In the genomic region with DNA sequence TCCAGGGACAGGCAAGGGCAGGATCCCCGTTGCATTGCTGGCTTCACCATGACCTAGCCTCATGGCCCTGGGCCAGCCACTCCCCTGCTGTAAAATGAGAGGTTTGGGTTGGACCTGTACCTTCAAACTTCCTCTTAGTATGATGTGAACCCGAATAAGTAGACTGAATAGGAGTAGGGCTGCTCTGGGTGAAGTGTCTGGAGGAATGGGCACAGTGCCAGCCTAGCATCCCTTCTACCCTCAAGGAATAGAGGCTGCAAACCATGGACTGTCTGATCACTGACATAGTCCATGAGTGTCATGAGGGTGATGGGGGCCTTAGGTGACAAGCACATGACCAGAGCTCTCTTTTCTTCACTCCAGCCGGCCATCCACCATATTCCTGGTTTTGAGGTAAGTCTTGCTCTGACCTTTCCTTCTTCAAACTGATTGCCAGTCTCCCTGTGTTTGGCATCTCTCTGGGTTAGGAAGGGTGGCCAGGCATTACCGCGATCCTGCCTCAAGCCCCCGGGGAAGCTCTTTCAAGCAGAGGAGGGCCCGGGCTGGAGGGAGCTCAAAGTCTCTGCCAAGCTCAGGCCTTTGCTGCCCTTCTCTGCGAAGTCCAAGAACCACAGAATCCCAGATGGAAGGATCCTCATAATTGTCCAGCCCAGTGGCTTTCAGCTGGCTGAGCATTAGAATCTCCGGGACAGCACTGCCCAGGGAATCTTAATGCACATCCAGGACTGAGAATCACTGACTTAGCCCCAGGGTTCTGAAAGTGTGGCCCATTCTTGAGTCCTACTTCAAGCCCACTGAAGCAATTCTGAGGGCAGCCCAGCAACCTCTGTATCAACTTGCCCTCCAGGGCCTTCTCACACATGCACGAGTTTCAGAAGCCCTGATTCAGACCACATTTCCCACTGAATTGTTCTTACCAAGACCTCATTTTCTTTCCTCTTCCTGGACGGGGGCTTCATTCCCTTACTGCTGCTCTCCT, we compare ENCODE assay signal across 18 cellular contexts.
DNase-seq lines count a peak whose midpoint lies in the region; ATAC-seq and TF ChIP-seq lines count a peak whose summit lies in the region.
"Had no signal": no experiment of that assay in that cellular context is flagged by ENCODE, and none has a peak within 500 bp of the region (broad histone marks: within the 10 kb centered on the region; RNA-seq: fewer than 3 reads in every experiment).

No MANE protein-coding gene starts in this region.

- H3K9me2 ChIP-seq in GM23248 (ENCODE audit: insufficient read depth), result no peaks in the 10 kb centered on the region

- peaks cover 97% of the 10 kb centered on the region for H3K4me1 ChIP-seq in BLaER1
- peaks cover 32% of the 10 kb centered on the region for H3K4me1 ChIP-seq in left ventricle myocardium inferior
- no peaks in the 10 kb centered on the region for H3K4me1 ChIP-seq in breast epithelium
- H3K4me1 ChIP-seq in GM23248 (ENCODE audit: insufficient read depth), result peaks cover 8% of the 10 kb centered on the region

- H4K20me1 ChIP-seq in BLaER1 (peaks cover 45% of the 10 kb centered on the region), GM23248 (ENCODE audit: insufficient read depth) (no peaks in the 10 kb centered on the region)

- H3K27me3 ChIP-seq in BLaER1, result peaks cover 5% of the 10 kb centered on the region; the same call in 1 of the 2 replicates
- H3K27me3 ChIP-seq in left ventricle myocardium inferior (ENCODE audit: low read depth), result no peaks in the 10 kb centered on the region
- no peaks in the 10 kb centered on the region for H3K27me3 ChIP-seq in breast epithelium
- no peaks in the 10 kb centered on the region; the same call in none of the 2 replicates for H3K27me3 ChIP-seq in GM23248 (replicated peaks; ENCODE audit: insufficient read depth)

- H3K36me3 ChIP-seq in BLaER1 (no peaks in the 10 kb centered on the region), left ventricle myocardium inferior (peaks cover 17% of the 10 kb centered on the region), breast epithelium (no peaks in the 10 kb centered on the region), GM23248 (ENCODE audit: low read depth) (no peaks in the 10 kb centered on the region)

- H3K9ac ChIP-seq in BLaER1 (no peak overlapping the region), GM23248 (no peak overlapping the region)

- in situ Hi-C loops in GM23248 (cut with MboI), result no loop called here

- H3K9me3 ChIP-seq in BLaER1 (no peaks in the 10 kb centered on the region), left ventricle myocardium inferior (replicated peaks) (no peaks in the 10 kb centered on the region), breast epithelium (no peaks in the 10 kb centered on the region), GM23248 (ENCODE audit: low read depth) (no peaks in the 10 kb centered on the region)

- WGBS in GM23248 (ENCODE audit: low coverage in 1 of 2, low lambda C conversion rate in 2 of 2, missing lambda C conversion rate in 2 of 2), 2 experiments, result 82 to 88% methylated on average over 11 of the region's 11 CpGs

- H3K4me3 ChIP-seq in BLaER1 (no peak overlapping the region; the same call in 1 of the 2 replicates), left ventricle myocardium inferior (no peak overlapping the region), breast epithelium (no peak overlapping the region), GM23248 (no peak overlapping the region)

- H3F3A ChIP-seq in GM23248 (ENCODE audit: insufficient read depth), result no peaks in the 10 kb centered on the region

- no peaks in the 10 kb centered on the region for H3K79me2 ChIP-seq in GM23248 (ENCODE audit: insufficient read depth)

- H3K27ac ChIP-seq in BLaER1, result no peak overlapping the region
- no peak overlapping the region for H3K27ac ChIP-seq in left ventricle myocardium inferior (replicated peaks)
- H3K27ac ChIP-seq in breast epithelium, result no peak overlapping the region
- no peak overlapping the region for H3K27ac ChIP-seq in GM23248
- H3K27ac ChIP-seq: C4-2B, HL-60 had no signal

- intact Hi-C loops in left ventricle myocardium inferior (cut with micrococcal nuclease) (no loop called here), sciatic nerve (cut with DNase I) (no loop called here), breast epithelium (cut with DNase I; ENCODE audit: low total_unique reads) (loop anchor here (2.0 kb wide), 1 partner anchor 37 kb away; no protein-coding TSS in a partner anchor)

- TF ChIP-seq CTCF in left ventricle myocardium inferior (IDR thresholded peaks at IDR 0.05; ENCODE audit: borderline replicate concordance) (no peak), breast epithelium (IDR thresholded peaks at IDR 0.05) (no peak)

- no peak for TF ChIP-seq POLR2A in breast epithelium (IDR thresholded peaks at IDR 0.05)

- no peak for ATAC-seq in sciatic nerve

- no peak overlapping the region for H2AFZ ChIP-seq in GM23248

- DNase-seq in RPMI7951 (ENCODE audit: low read depth), result peak; percentile 25
- DNase-seq in left ventricle myocardium inferior, result peak; percentile 10
- peak; percentile 22 for DNase-seq in sciatic nerve (ENCODE audit: low spot score)
- no peak for DNase-seq in breast epithelium (ENCODE audit: low spot score in 2 of 2)
- DNase-seq in hippocampal formation (lab: John Stamatoyannopoulos, UW), result no peak
- no peak for DNase-seq in NCI-H524 (lab: John Stamatoyannopoulos, UW)
- DNase-seq in GM23248, result no peak
- DNase-seq: DMS79 treated with DMSO at 0.1 percent for 48 hours, H9, Karpas-422, NCI-H1436, NCI-H2029, NCI-H510A, NCI-H774, OCI-M1 had no signal

- peak overlapping the region; percentile 95 for H3K4me2 ChIP-seq in BLaER1
- H3K4me2 ChIP-seq in GM23248 (ENCODE audit: unreplicated experiment), result no peak overlapping the region

Comparison
In these comparisons a context has a peak if more than half of its experiments do, and no peak if none do; other contexts are left out.
1. DNase-seq: peak in RPMI7951 (single experiment), left ventricle myocardium inferior (single experiment) and sciatic nerve (single experiment); none in breast epithelium (0 of 2), hippocampal formation (0 of 2), NCI-H524 (0 of 2) and GM23248 (single experiment).